ENCODE assay signal across 18 cellular contexts in the genomic region with DNA sequence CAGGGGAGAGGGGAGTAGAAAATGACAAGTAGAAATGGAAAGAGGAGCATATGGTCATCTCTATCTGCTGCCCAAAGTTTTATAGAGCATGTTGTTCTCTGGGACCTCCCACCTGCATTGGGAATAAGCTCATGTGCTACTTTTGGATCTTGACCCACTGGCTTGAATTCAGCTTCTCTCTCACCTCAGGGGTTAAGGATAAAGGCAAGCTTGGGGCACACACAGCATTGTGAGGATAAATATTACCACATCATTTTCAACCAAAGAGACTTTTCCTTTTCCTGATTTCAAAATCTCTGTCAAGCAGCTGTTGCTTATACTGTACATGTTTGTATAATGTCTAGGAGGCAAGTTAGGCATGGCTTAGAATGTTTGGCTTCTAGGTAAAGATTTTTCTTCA. TPM values are rescaled to one million over a fixed set of nuclear protein-coding genes. Genes with fewer than 3 reads are reported as not detected.
DNase-seq lines count a peak whose midpoint lies in the region; ATAC-seq, FAIRE-seq and TF ChIP-seq lines count a peak whose summit lies in the region.
"Had no signal": no experiment of that assay in that cellular context is flagged by ENCODE, and none has a peak within 500 bp of the region (broad histone marks: within the 10 kb centered on the region; RNA-seq: fewer than 3 reads in every experiment).

No MANE protein-coding gene starts in this region.

- TF ChIP-seq CTCF in pancreas (IDR thresholded peaks at IDR 0.05): no peak

- H3K36me3 ChIP-seq in pancreas: no peaks in the 10 kb centered on the region
- H3K36me3 ChIP-seq: neural progenitor cell, sigmoid colon had no signal

- no peak for DNase-seq in GM19239 (ENCODE audit: insufficient read length, low spot score)
- DNase-seq in LHCN-M2 (ENCODE audit: low read depth): peak; percentile 36
- peak in 2 of 6 donors; percentile 5 to 12 for DNase-seq in pancreas
- DNase-seq in GDM1 (lab: John Stamatoyannopoulos, UW): no peak
- no peak for DNase-seq in mucosa of gallbladder (ENCODE audit: low spot score)
- DNase-seq: activated CD4-positive, alpha-beta T cell treated with anti-CD3 and anti-CD28 coated beads, Interleukin-2, amount 10 ng/mL, durations not matched to agents 7 days and 5 days; activated T-cell treated with anti-CD3 and anti-CD28 coated beads, Interleukin-2, amount 50 U/mL, for 72 hours; anterior cingulate cortex; NCI-H187; NCI-H526; sigmoid colon; stimulated activated naive CD8-positive, alpha-beta T cell treated with anti-CD3 and anti-CD28 coated beads, Interleukin-15, amount 100 ng/mL, for 72 hours had no signal

- FAIRE-seq in GM19239 (lab: Jason Lieb, UNC): peak; percentile 31
- FAIRE-seq in pancreas (lab: Jason Lieb, UNC): no peak

- no peak overlapping the region for H3K4me3 ChIP-seq in pancreas
- H3K4me3 ChIP-seq: dorsolateral prefrontal cortex, neural progenitor cell, sigmoid colon had no signal

- intact Hi-C loops in pancreas (cut with DNase I): no loop called here

- H3K27me3 ChIP-seq in pancreas: no peaks in the 10 kb centered on the region
- H3K27me3 ChIP-seq: dorsolateral prefrontal cortex, neural progenitor cell, sigmoid colon had no signal

- H3K9me3 ChIP-seq in pancreas: no peaks in the 10 kb centered on the region

- ATAC-seq in HG02759 (IDR thresholded peaks at IDR 0.05; ENCODE audit: unreplicated experiment): peak; percentile 26
- peak; percentile 59 to 78 (median 72) for ATAC-seq in pancreas
- ATAC-seq in HG03039 (IDR thresholded peaks at IDR 0.05; ENCODE audit: unreplicated experiment): no peak
- ATAC-seq: activated T-cell treated with anti-CD3 and anti-CD28 coated beads, Interleukin-2, amount 50 U/mL, for 72 hours; stimulated activated naive CD8-positive, alpha-beta T cell treated with anti-CD3 and anti-CD28 coated beads, Interleukin-15, amount 100 ng/mL, for 72 hours had no signal

- H3K4me1 ChIP-seq in pancreas: peaks cover 0 to 37% (median 4%) of the 10 kb centered on the region in 3 donors
- H3K4me1 ChIP-seq: neural progenitor cell, sigmoid colon had no signal

- peak overlapping the region in 2 of 4 donors; percentile 23 to 60 for H3K27ac ChIP-seq in pancreas
- H3K27ac ChIP-seq: C4-2B, neural progenitor cell, sigmoid colon had no signal

RNA-seq across cellular contexts. Expression of a gene that starts 16.6 kb away (rescaled TPM):
- total RNA-seq in LHCN-M2 (2014; rRNA removed) (not detected in 2 replicates), pancreas (10 to 100 TPM in 2 of 6 donors, 1 to 10 TPM in 4; 3.7 to 20.4 (median 6.1) TPM), mucosa of gallbladder (119 TPM)
- not detected for polyA plus RNA-seq in LHCN-M2 (2012)
- polyA plus RNA-seq in pancreas: under 1 TPM; 0.76 to 0.89 TPM
- total RNA-seq: activated CD4-positive, alpha-beta T cell treated with anti-CD3 and anti-CD28 coated beads, Interleukin-2, amount 10 ng/mL, durations not matched to agents 7 days and 5 days; activated T-cell treated with anti-CD3 and anti-CD28 coated beads, Interleukin-2, amount 50 U/mL, for 72 hours; Daoy had no signal
